ENCODE assay signal across 1 cellular context in the genomic region with DNA sequence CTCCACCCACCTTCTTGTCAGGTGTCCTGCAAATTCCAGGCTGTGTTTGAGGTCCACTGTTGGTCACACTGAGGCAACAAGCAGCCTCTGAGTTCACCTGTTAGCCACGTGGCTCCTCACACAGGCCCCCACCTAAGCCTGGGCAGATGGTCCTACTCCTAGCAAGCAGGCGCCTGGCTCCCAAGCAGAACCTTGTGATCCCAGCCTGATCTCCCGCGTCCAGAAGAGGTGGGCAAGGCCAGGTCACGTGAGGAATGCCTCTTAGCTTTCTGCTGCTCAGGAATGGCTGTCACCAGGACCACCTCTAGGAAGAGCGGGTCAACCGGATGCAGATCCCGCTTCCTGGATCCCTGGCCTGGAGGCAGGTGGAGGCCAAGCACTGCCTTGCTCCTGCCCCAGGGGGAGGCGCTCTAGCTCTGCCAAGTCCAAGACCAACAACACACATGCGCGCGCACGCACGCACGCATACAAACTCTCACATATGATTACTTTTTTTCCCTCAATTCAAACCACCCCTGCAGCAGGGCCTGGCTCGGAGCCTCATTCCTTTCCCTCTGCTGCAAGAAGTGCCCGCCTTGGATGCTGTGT.
TF ChIP-seq lines count a peak whose summit lies in the region.

No MANE protein-coding gene starts in this region.

TF ChIP-seq in SK-N-SH treated with all-trans-retinoic acid at 6 μM for 48 hours, 23 proteins besides CTCF, POLR2A, EP300 and RAD21 (continued from another document):
- TF ChIP-seq, protein P1, sequence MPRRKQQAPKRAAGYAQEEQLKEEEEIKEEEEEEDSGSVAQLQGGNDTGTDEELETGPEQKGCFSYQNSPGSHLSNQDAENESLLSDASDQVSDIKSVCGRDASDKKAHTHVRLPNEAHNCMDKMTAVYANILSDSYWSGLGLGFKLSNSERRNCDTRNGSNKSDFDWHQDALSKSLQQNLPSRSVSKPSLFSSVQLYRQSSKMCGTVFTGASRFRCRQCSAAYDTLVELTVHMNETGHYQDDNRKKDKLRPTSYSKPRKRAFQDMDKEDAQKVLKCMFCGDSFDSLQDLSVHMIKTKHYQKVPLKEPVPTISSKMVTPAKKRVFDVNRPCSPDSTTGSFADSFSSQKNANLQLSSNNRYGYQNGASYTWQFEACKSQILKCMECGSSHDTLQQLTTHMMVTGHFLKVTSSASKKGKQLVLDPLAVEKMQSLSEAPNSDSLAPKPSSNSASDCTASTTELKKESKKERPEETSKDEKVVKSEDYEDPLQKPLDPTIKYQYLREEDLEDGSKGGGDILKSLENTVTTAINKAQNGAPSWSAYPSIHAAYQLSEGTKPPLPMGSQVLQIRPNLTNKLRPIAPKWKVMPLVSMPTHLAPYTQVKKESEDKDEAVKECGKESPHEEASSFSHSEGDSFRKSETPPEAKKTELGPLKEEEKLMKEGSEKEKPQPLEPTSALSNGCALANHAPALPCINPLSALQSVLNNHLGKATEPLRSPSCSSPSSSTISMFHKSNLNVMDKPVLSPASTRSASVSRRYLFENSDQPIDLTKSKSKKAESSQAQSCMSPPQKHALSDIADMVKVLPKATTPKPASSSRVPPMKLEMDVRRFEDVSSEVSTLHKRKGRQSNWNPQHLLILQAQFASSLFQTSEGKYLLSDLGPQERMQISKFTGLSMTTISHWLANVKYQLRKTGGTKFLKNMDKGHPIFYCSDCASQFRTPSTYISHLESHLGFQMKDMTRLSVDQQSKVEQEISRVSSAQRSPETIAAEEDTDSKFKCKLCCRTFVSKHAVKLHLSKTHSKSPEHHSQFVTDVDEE (CRISPR knock-in tag; IDR thresholded peaks at IDR 0.05): no peak
- TF ChIP-seq ARNTL (CRISPR knock-in tag; IDR thresholded peaks at IDR 0.05; ENCODE audit: borderline replicate concordance, low read depth): no peak
- no peak for TF ChIP-seq ZNF565 (CRISPR knock-in tag; conservative IDR thresholded peaks at IDR 0.05; ENCODE audit: low read depth)
- no peak for TF ChIP-seq OSR1 (CRISPR knock-in tag; IDR thresholded peaks at IDR 0.05)
- TF ChIP-seq, protein P2, sequence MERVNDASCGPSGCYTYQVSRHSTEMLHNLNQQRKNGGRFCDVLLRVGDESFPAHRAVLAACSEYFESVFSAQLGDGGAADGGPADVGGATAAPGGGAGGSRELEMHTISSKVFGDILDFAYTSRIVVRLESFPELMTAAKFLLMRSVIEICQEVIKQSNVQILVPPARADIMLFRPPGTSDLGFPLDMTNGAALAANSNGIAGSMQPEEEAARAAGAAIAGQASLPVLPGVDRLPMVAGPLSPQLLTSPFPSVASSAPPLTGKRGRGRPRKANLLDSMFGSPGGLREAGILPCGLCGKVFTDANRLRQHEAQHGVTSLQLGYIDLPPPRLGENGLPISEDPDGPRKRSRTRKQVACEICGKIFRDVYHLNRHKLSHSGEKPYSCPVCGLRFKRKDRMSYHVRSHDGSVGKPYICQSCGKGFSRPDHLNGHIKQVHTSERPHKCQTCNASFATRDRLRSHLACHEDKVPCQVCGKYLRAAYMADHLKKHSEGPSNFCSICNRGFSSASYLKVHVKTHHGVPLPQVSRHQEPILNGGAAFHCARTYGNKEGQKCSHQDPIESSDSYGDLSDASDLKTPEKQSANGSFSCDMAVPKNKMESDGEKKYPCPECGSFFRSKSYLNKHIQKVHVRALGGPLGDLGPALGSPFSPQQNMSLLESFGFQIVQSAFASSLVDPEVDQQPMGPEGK (CRISPR knock-in tag; IDR thresholded peaks at IDR 0.05; ENCODE audit: borderline replicate concordance): no peak
- no peak for TF ChIP-seq RARB (CRISPR knock-in tag; IDR thresholded peaks at IDR 0.05)
- TF ChIP-seq ZFP30 (CRISPR knock-in tag; IDR thresholded peaks at IDR 0.05): no peak
